ENCODE assay signal across 8 cellular contexts in the genomic region with DNA sequence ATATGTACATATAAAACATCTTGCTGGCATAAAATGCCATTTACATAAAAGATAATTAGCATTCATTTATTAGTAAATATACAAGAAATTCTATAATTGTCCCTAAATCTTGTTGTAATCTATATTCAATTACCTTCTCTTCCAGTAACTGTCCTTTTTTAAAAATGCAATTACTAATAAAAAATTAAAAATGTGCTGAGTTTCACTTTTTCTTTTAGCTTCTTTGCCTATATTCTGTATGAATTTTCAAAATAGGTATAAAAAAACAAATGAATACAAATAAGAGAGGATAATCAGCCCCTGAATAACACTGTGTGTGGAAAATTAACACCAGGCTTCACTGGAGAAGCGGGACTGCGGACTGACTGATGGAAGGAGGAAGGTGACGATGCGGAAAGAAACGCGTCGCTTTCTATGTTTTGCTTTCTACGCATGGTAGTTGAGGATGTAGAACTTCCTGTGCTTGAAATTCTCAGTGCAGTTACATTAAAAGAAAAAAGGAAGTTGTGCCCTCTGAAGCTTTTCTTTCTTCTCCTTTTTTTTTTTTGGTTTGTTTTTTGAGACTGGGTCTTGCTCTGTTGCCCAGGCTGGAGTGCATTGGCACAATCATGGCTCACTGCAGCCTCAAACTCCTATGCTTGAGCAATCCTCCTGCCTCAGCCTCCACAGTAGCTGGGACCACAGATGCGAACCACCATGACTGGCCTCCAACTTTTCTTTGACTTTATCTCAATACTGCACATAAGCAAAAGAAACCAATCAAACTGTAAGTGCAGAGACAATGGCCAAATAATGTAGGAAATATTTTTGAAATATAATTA. TPM values are rescaled to one million over a fixed set of nuclear protein-coding genes. Genes with fewer than 3 reads are reported as not detected.
A peak's percentile ranks its signal among the peaks of the same experiment; 100 is the strongest.
DNase-seq lines count a peak whose midpoint lies in the region; ATAC-seq lines count a peak whose summit lies in the region.

No MANE protein-coding gene starts in this region.

- peaks cover 14% of the 10 kb centered on the region for H3K4me1 Mint-ChIP-seq in T-helper 17 cell

- H3K36me3 Mint-ChIP-seq in T-helper 17 cell (ENCODE audit: low read depth): peaks cover 2% of the 10 kb centered on the region

- intact Hi-C loops in left colon (cut with DNase I, micrococcal nuclease): no loop called here

- no peak for DNase-seq in T-helper 17 cell
- DNase-seq in lung microvascular endothelial cell (ENCODE audit: low read depth in 2 of 2): peak; percentile 80 to 88
- DNase-seq in NCI-H2196 (lab: John Stamatoyannopoulos, UW; ENCODE audit: unreplicated experiment): no peak
- DNase-seq in HuH-7 (ENCODE audit: low spot score): no peak
- no peak for DNase-seq in effector CD8-positive, alpha-beta T cell (lab: John Stamatoyannopoulos, UW)
- no peak for DNase-seq in left colon

- ATAC-seq in GM18517 (IDR thresholded peaks at IDR 0.05; ENCODE audit: unreplicated experiment) (peak; percentile 87), HG02884 (IDR thresholded peaks at IDR 0.05; ENCODE audit: unreplicated experiment) (peak; percentile 84), T-helper 17 cell (peak; percentile 77), left colon (no peak)

- peak overlapping the region; percentile 84 for H3K27ac Mint-ChIP-seq in T-helper 17 cell

- H3K4me3 Mint-ChIP-seq in T-helper 17 cell: peak overlapping the region; percentile 80

- H3K9me3 ChIP-seq in T-helper 17 cell (ENCODE audit: control insufficient read depth, low read length, poor library complexity, severe bottlenecking): no peaks in the 10 kb centered on the region

- H3K27me3 Mint-ChIP-seq in T-helper 17 cell: peaks cover 8% of the 10 kb centered on the region

RNA-seq across cellular contexts. Expression of gene ZMYND11, which starts 7.4 kb away (rescaled TPM):
- total RNA-seq in T-helper 17 cell: 10 to 100 TPM; 41.3 TPM
- total RNA-seq in lung microvascular endothelial cell: 30.9 and 49.8 TPM in 2 replicates
- 10 to 100 TPM; 42.7 to 54.9 TPM for total RNA-seq in left colon

Comparison
In these comparisons a context has a peak if more than half of its experiments do, and no peak if none do; other contexts are left out.
1. DNase-seq: peak in lung microvascular endothelial cell (2 of 2); none in T-helper 17 cell (0 of 3), NCI-H2196 (single experiment), HuH-7 (single experiment), effector CD8-positive, alpha-beta T cell (single experiment) and left colon (0 of 2).